Comparison of ENCODE assay signal across 27 cellular contexts in the genomic region with DNA sequence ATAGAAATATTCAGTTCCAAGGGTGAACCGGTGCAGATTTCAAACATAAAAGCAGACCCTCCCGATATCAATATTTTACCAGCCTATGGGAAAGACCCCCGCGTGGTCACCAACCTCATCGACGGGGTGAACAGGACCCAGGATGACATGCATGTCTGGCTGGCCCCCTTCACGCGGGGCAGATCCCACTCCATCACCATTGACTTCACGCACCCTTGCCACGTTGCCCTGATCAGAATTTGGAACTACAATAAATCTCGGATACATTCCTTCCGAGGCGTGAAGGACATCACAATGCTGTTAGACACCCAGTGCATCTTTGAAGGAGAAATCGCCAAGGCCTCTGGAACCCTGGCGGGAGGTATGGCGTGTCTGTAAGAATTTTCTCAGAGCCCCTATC.
"Had no signal": no experiment of that assay in that cellular context is flagged by ENCODE, and none has a peak within 500 bp of the region (broad histone marks: within the 10 kb centered on the region; RNA-seq: fewer than 3 reads in every experiment).

No MANE protein-coding gene starts in this region.

- H3K27ac Mint-ChIP-seq: activated CD4-positive, alpha-beta memory T cell treated with anti-CD3 and anti-CD28 coated beads, Interleukin-2, amount 10 ng/mL, durations not matched to agents 7 days and 5 days; activated CD4-positive, alpha-beta T cell treated with anti-CD3 and anti-CD28 coated beads, Interleukin-2, amount 10 ng/mL, durations not matched to agents 7 days and 5 days; activated naive CD4-positive, alpha-beta T cell treated with anti-CD3 and anti-CD28 coated beads, Interleukin-2, amount 50 U/mL, for 24 hours; activated naive CD8-positive, alpha-beta T cell treated with anti-CD3 and anti-CD28 coated beads for 36 hours; activated naive CD8-positive, alpha-beta T cell treated with anti-CD3 and anti-CD28 coated beads, Interleukin-2, amount 50 U/mL, for 24 hours; activated T-cell treated with anti-CD3 and anti-CD28 coated beads, Interleukin-2, amount 50 U/mL, for 24 hours; activated T-helper 17 cell treated with anti-CD3 and anti-CD28 coated beads, Interleukin-2, amount 50 U/mL, for 72 hours had no signal

- H3K4me3 ChIP-seq: adrenal gland, body of pancreas, breast epithelium, cardiac muscle cell, colonic mucosa had no signal

- DNase-seq: activated CD4-positive, alpha-beta memory T cell treated with anti-CD3 and anti-CD28 coated beads, Interleukin-2, amount 10 ng/mL, durations not matched to agents 7 days and 5 days; activated CD4-positive, alpha-beta T cell treated with anti-CD3 and anti-CD28 coated beads for 1 hour; activated CD4-positive, alpha-beta T cell treated with anti-CD3 and anti-CD28 coated beads for 4 hours; activated CD4-positive, alpha-beta T cell treated with anti-CD3 and anti-CD28 coated beads, Interleukin-2, amount 10 ng/mL, durations not matched to agents 7 days and 5 days; activated CD4-positive, alpha-beta T cell treated with anti-CD3 and anti-CD28 coated beads, Interleukin-2, amount 50 U/mL, for 4 hours; activated CD8-positive, alpha-beta memory T cell treated with anti-CD3 and anti-CD28 coated beads, Interleukin-2, amount 50 U/mL, for 48 hours; activated effector memory CD4-positive, alpha-beta T cell treated with Interleukin-2 at 50 U/mL for 16 hours; activated gamma-delta T cell treated with Interleukin-2 at 50 U/mL for 16 hours; activated naive CD4-positive, alpha-beta T cell treated with Interleukin-2 at 50 U/mL for 16 hours; activated naive CD8-positive, alpha-beta T cell treated with anti-CD3 and anti-CD28 coated beads for 36 hours; activated naive CD8-positive, alpha-beta T cell treated with anti-CD3 and anti-CD28 coated beads, Interleukin-2, amount 50 U/mL, for 24 hours; activated T-cell treated with anti-CD3 and anti-CD28 coated beads for 4 hours; activated T-cell treated with anti-CD3 and anti-CD28 coated beads, Interleukin-2, amount 50 U/mL, for 24 hours; adrenal gland; aorta; body of pancreas; central memory CD4-positive, alpha-beta T cell; cerebellar nuclear complex; colonic mucosa; effector CD8-positive, alpha-beta T cell; foreskin fibroblast; T-helper 2 cell had no signal

- H3K27ac ChIP-seq: adrenal gland, body of pancreas, breast epithelium, cardiac muscle cell, colonic mucosa had no signal

- H3K27me3 ChIP-seq: adrenal gland, body of pancreas, breast epithelium, cardiac muscle cell, colonic mucosa had no signal

- H3K9me3 ChIP-seq: adrenal gland, body of pancreas, breast epithelium, colonic mucosa had no signal

- H3K9me3 Mint-ChIP-seq: activated CD4-positive, alpha-beta memory T cell treated with anti-CD3 and anti-CD28 coated beads, Interleukin-2, amount 10 ng/mL, durations not matched to agents 7 days and 5 days; activated CD4-positive, alpha-beta T cell treated with anti-CD3 and anti-CD28 coated beads, Interleukin-2, amount 10 ng/mL, durations not matched to agents 7 days and 5 days; activated naive CD4-positive, alpha-beta T cell treated with anti-CD3 and anti-CD28 coated beads, Interleukin-2, amount 50 U/mL, for 24 hours; activated naive CD8-positive, alpha-beta T cell treated with anti-CD3 and anti-CD28 coated beads for 36 hours; activated naive CD8-positive, alpha-beta T cell treated with anti-CD3 and anti-CD28 coated beads, Interleukin-2, amount 50 U/mL, for 24 hours; activated T-cell treated with anti-CD3 and anti-CD28 coated beads, Interleukin-2, amount 50 U/mL, for 24 hours; activated T-helper 17 cell treated with anti-CD3 and anti-CD28 coated beads, Interleukin-2, amount 50 U/mL, for 72 hours had no signal

- H3K36me3 ChIP-seq: adrenal gland, breast epithelium, cardiac muscle cell, colonic mucosa had no signal

- H3K27me3 Mint-ChIP-seq: activated CD4-positive, alpha-beta memory T cell treated with anti-CD3 and anti-CD28 coated beads, Interleukin-2, amount 10 ng/mL, durations not matched to agents 7 days and 5 days; activated CD4-positive, alpha-beta T cell treated with anti-CD3 and anti-CD28 coated beads, Interleukin-2, amount 10 ng/mL, durations not matched to agents 7 days and 5 days; activated naive CD4-positive, alpha-beta T cell treated with anti-CD3 and anti-CD28 coated beads, Interleukin-2, amount 50 U/mL, for 24 hours; activated naive CD8-positive, alpha-beta T cell treated with anti-CD3 and anti-CD28 coated beads for 36 hours; activated naive CD8-positive, alpha-beta T cell treated with anti-CD3 and anti-CD28 coated beads, Interleukin-2, amount 50 U/mL, for 24 hours; activated T-cell treated with anti-CD3 and anti-CD28 coated beads, Interleukin-2, amount 50 U/mL, for 24 hours; activated T-helper 17 cell treated with anti-CD3 and anti-CD28 coated beads, Interleukin-2, amount 50 U/mL, for 72 hours had no signal

- H3K4me3 Mint-ChIP-seq: activated CD4-positive, alpha-beta memory T cell treated with anti-CD3 and anti-CD28 coated beads, Interleukin-2, amount 10 ng/mL, durations not matched to agents 7 days and 5 days; activated CD4-positive, alpha-beta T cell treated with anti-CD3 and anti-CD28 coated beads, Interleukin-2, amount 10 ng/mL, durations not matched to agents 7 days and 5 days; activated naive CD4-positive, alpha-beta T cell treated with anti-CD3 and anti-CD28 coated beads, Interleukin-2, amount 50 U/mL, for 24 hours; activated naive CD8-positive, alpha-beta T cell treated with anti-CD3 and anti-CD28 coated beads for 36 hours; activated naive CD8-positive, alpha-beta T cell treated with anti-CD3 and anti-CD28 coated beads, Interleukin-2, amount 50 U/mL, for 24 hours; activated T-cell treated with anti-CD3 and anti-CD28 coated beads, Interleukin-2, amount 50 U/mL, for 24 hours; activated T-helper 17 cell treated with anti-CD3 and anti-CD28 coated beads, Interleukin-2, amount 50 U/mL, for 72 hours had no signal

- H3K4me1 ChIP-seq: adrenal gland, body of pancreas, breast epithelium, colonic mucosa had no signal

- ATAC-seq: activated naive CD8-positive, alpha-beta T cell treated with anti-CD3 and anti-CD28 coated beads, Interleukin-2, amount 50 U/mL, for 24 hours; activated T-helper 17 cell treated with anti-CD3 and anti-CD28 coated beads, Interleukin-2, amount 50 U/mL, for 72 hours; body of pancreas; esophagus mucosa had no signal
